ENCODE assay signal across 8 cellular contexts in genomic region chr22:28441720-28442263, GRCh38.
A peak's percentile ranks its signal among the peaks of the same experiment; 100 is the strongest.
DNase-seq lines count a peak whose midpoint lies in the region; ATAC-seq, FAIRE-seq and TF ChIP-seq lines count a peak whose summit lies in the region.

No MANE protein-coding gene starts in this region.

- H3K9ac ChIP-seq in MM.1S (ENCODE audit: low read length) (no peak overlapping the region), endothelial cell of umbilical vein (replicated peaks; ENCODE audit: extremely low read depth, insufficient read depth, low read length) (peak overlapping the region; percentile 52)

- no peak for FAIRE-seq in endothelial cell of umbilical vein (lab: Jason Lieb, UNC)

- intact Hi-C loops in endothelial cell of umbilical vein (cut with micrococcal nuclease), result loop anchor here (1.0 to 2.0 kb wide), 3 partner anchors 189 to 390 kb away; no protein-coding TSS in a partner anchor

- peak overlapping the region in 1 of 2 donors; percentile 11 for H3K27ac Mint-ChIP-seq in natural killer cell treated with Interleukin-12 subunit alpha and Interleukin-12 subunit beta and Interleukin-15 and Interleukin-18, amount 100 ng/mL, for 72 hours

- H3K4me2 ChIP-seq in MM.1S (ENCODE audit: low read depth, low read length) (peak overlapping the region; percentile 35; the same call in 1 of the 2 replicates), endothelial cell of umbilical vein (ENCODE audit: insufficient read depth, low read length) (peak overlapping the region; percentile 95)

- BruUV-seq in endothelial cell of umbilical vein (replicated peaks; lab: Mats Ljungman, UMichigan), result no TSS peak

- H3K79me2 ChIP-seq in MM.1S (ENCODE audit: low read length), result no peaks in the 10 kb centered on the region
- H3K79me2 ChIP-seq in endothelial cell of umbilical vein (ENCODE audit: control insufficient read depth, insufficient read depth, low read length), result no peaks in the 10 kb centered on the region

- H4K20me1 ChIP-seq in MM.1S (ENCODE audit: insufficient read depth, low read length) (no peaks in the 10 kb centered on the region), endothelial cell of umbilical vein (replicated peaks; ENCODE audit: control insufficient read depth, extremely low read depth, insufficient read depth, low read length) (peaks cover 3% of the 10 kb centered on the region)

- H3K36me3 ChIP-seq in MM.1S (replicated peaks; ENCODE audit: insufficient read depth, low read length) (no peaks in the 10 kb centered on the region), endothelial cell of umbilical vein (ENCODE audit: control insufficient read depth in 2 of 2, extremely low read depth in 1 of 2, insufficient read depth in 2 of 2, low read length in 2 of 2) (no peaks in the 10 kb centered on the region)

- H3K27me3 ChIP-seq in MM.1S (replicated peaks; ENCODE audit: insufficient read depth, low read length) (no peaks in the 10 kb centered on the region), endothelial cell of umbilical vein (ENCODE audit: control insufficient read depth in 2 of 2, insufficient read depth in 2 of 2, low read length in 2 of 2) (no peaks in the 10 kb centered on the region)

- peak overlapping the region; percentile 44 for H2AFZ ChIP-seq in MM.1S (ENCODE audit: low read length)
- H2AFZ ChIP-seq in endothelial cell of umbilical vein (ENCODE audit: low read depth, low read length), result peak overlapping the region; percentile 38

- no peaks in the 10 kb centered on the region for H3K9me1 ChIP-seq in endothelial cell of umbilical vein (replicated peaks; ENCODE audit: control insufficient read depth, extremely low read depth, insufficient read depth, low read length)

- no peak for ATAC-seq in natural killer cell treated with Interleukin-12 subunit alpha and Interleukin-12 subunit beta and Interleukin-15 and Interleukin-18, amount 100 ng/mL, for 72 hours

- CTCF ChIA-PET in endothelial cell of umbilical vein (lab: Charles Lee), result interaction anchor here (0.7 to 3.3 kb wide), 11 partner anchors 15 to 560 kb away, joined by 3 to 20 read pairs (median 3); no protein-coding TSS in a partner anchor

- no peaks in the 10 kb centered on the region for H3K9me3 Mint-ChIP-seq in natural killer cell treated with Interleukin-12 subunit alpha and Interleukin-12 subunit beta and Interleukin-15 and Interleukin-18, amount 100 ng/mL, for 72 hours

- DNase-seq in AG10803 (ENCODE audit: low read depth) (peak; percentile 69), MM.1S (no peak), endothelial cell of umbilical vein (ENCODE audit: low read depth, low spot score) (peak; percentile 9), NCI-H128 (lab: John Stamatoyannopoulos, UW; ENCODE audit: unreplicated experiment) (no peak), CD1c-positive myeloid dendritic cell (ENCODE audit: extremely low spot score) (no peak), mucosa of gallbladder (ENCODE audit: low spot score) (no peak)
- DNase-seq in natural killer cell treated with Interleukin-12 subunit alpha and Interleukin-12 subunit beta and Interleukin-15 and Interleukin-18, amount 100 ng/mL, for 72 hours (ENCODE audit: low spot score), result no peak
- no peak for DNase-seq in stimulated activated CD8-positive, alpha-beta memory T cell treated with anti-CD3 and anti-CD28 coated beads, Interleukin-4, amount 100 ng/mL, for 48 hours

- no peaks in the 10 kb centered on the region for H3K4me1 ChIP-seq in MM.1S (ENCODE audit: low read length)
- H3K4me1 ChIP-seq in endothelial cell of umbilical vein (ENCODE audit: control insufficient read depth, extremely low read depth, insufficient read depth, low read length), result peaks cover 25% of the 10 kb centered on the region

- H3F3A ChIP-seq in MM.1S (ENCODE audit: insufficient read depth, low read length), result no peaks in the 10 kb centered on the region

- POLR2A ChIA-PET in endothelial cell of umbilical vein (lab: Charles Lee), result no interaction called here

- H3K9me2 ChIP-seq in MM.1S (replicated peaks; ENCODE audit: insufficient read depth, low read length), result no peaks in the 10 kb centered on the region

- H3K27me3 Mint-ChIP-seq in natural killer cell treated with Interleukin-12 subunit alpha and Interleukin-12 subunit beta and Interleukin-15 and Interleukin-18, amount 100 ng/mL, for 72 hours, result peaks cover 15 to 22% of the 10 kb centered on the region in 2 donors

- H3K9me3 ChIP-seq in MM.1S (replicated peaks; ENCODE audit: insufficient read depth, low read length) (no peaks in the 10 kb centered on the region), endothelial cell of umbilical vein (replicated peaks; ENCODE audit: control insufficient read depth, insufficient read depth, low read length) (no peaks in the 10 kb centered on the region)

- H3K4me3 ChIP-seq in AG10803 (ENCODE audit: low read length) (peak overlapping the region; percentile 71), MM.1S (ENCODE audit: low read length) (no peak overlapping the region), endothelial cell of umbilical vein (replicated peaks in 1 of 3; ENCODE audit: insufficient read depth in 1 of 3, low read depth in 1 of 3, low read length in 3 of 3) (peak overlapping the region; percentile 2 to 39 (median 28))

- peaks cover 8 to 15% of the 10 kb centered on the region in 2 donors for H3K4me1 Mint-ChIP-seq in natural killer cell treated with Interleukin-12 subunit alpha and Interleukin-12 subunit beta and Interleukin-15 and Interleukin-18, amount 100 ng/mL, for 72 hours (ENCODE audit: low read depth in 2 of 2)

- H3K36me3 Mint-ChIP-seq in natural killer cell treated with Interleukin-12 subunit alpha and Interleukin-12 subunit beta and Interleukin-15 and Interleukin-18, amount 100 ng/mL, for 72 hours, result no peaks in the 10 kb centered on the region

- H3K4me3 Mint-ChIP-seq in natural killer cell treated with Interleukin-12 subunit alpha and Interleukin-12 subunit beta and Interleukin-15 and Interleukin-18, amount 100 ng/mL, for 72 hours, result peak overlapping the region; percentile 57

- H3K27ac ChIP-seq in MM.1S (ENCODE audit: low read length) (no peak overlapping the region), endothelial cell of umbilical vein (ENCODE audit: insufficient read depth, low read depth, low read length) (no peak overlapping the region)

- TF ChIP-seq CTCF in AG10803 (conservative IDR thresholded peaks at IDR 0.05; ENCODE audit: low read length) (no peak), MM.1S (IDR thresholded peaks at IDR 0.05; ENCODE audit: low read length) (no peak), endothelial cell of umbilical vein (IDR thresholded peaks at IDR 0.05; ENCODE audit: extremely low read depth in 1 of 2, insufficient read depth in 1 of 2, low read depth in 1 of 2, low read length in 2 of 2) (no peak)

- no peak for TF ChIP-seq POLR2A in endothelial cell of umbilical vein (IDR thresholded peaks at IDR 0.05; ENCODE audit: low read depth, low read length)

- dilution Hi-C loops in endothelial cell of umbilical vein (cut with MboI; ENCODE audit: extremely low pct_ligation_motif_present, low sequenced_read_pairs), result no loop called here

TF ChIP-seq in endothelial cell of umbilical vein, 7 proteins besides CTCF, POLR2A, EP300 and RAD21:
- TF ChIP-seq MYC (IDR thresholded peaks at IDR 0.05; ENCODE audit: low read depth, low read length), result no peak
- TF ChIP-seq FOS (IDR thresholded peaks at IDR 0.05; ENCODE audit: borderline replicate concordance, insufficient read depth, low read length), result no peak
- TF ChIP-seq MAX (IDR thresholded peaks at IDR 0.05; ENCODE audit: insufficient read depth, insufficient read length), result no peak
- TF ChIP-seq EZH2 (IDR thresholded peaks at IDR 0.05; ENCODE audit: borderline replicate concordance, low read depth, low read length, severe bottlenecking), result no peak
- no peak for TF ChIP-seq POLR2AphosphoS5 (IDR thresholded peaks at IDR 0.05; ENCODE audit: insufficient read depth, low read depth, low read length)
- no peak for TF ChIP-seq JUN (IDR thresholded peaks at IDR 0.05; ENCODE audit: borderline replicate concordance, insufficient read depth, insufficient read length, low read depth)
- TF ChIP-seq GATA2 (IDR thresholded peaks at IDR 0.05; ENCODE audit: insufficient read depth, insufficient read length, low read depth, low read length), result no peak

Comparison
In these comparisons a context has a peak if more than half of its experiments do, and no peak if none do; other contexts are left out.
1. DNase-seq: peak in AG10803 (single experiment) and endothelial cell of umbilical vein (single experiment); none in MM.1S (single experiment), natural killer cell treated with Interleukin-12 subunit alpha and Interleukin-12 subunit beta and Interleukin-15 and Interleukin-18, amount 100 ng/mL, for 72 hours (single experiment), NCI-H128 (single experiment), CD1c-positive myeloid dendritic cell (single experiment), stimulated activated CD8-positive, alpha-beta memory T cell treated with anti-CD3 and anti-CD28 coated beads, Interleukin-4, amount 100 ng/mL, for 48 hours (single experiment) and mucosa of gallbladder (single experiment).